ENCODE assay signal across 10 cellular contexts in genomic region chr2:102235491-102235890, GRCh38. TPM values are rescaled to one million over a fixed set of nuclear protein-coding genes. Genes with fewer than 3 reads are reported as not detected.
DNase-seq lines count a peak whose midpoint lies in the region; ATAC-seq, FAIRE-seq and TF ChIP-seq lines count a peak whose summit lies in the region.
"Had no signal": no experiment of that assay in that cellular context is flagged by ENCODE, and none has a peak within 500 bp of the region (broad histone marks: within the 10 kb centered on the region; RNA-seq: fewer than 3 reads in every experiment).

No MANE protein-coding gene starts in this region.

- H2BK12ac ChIP-seq in H9 (ENCODE audit: insufficient read length, low read depth, low read length), result no peak overlapping the region

- H3K27ac Mint-ChIP-seq in Caco-2 (ENCODE audit: unreplicated experiment), result no peak overlapping the region
- no peak overlapping the region for H3K27ac Mint-ChIP-seq in H9
- H3K27ac Mint-ChIP-seq in activated CD8-positive, alpha-beta T cell treated with anti-CD3 and anti-CD28 coated beads for 36 hours, result no peak overlapping the region
- H3K27ac Mint-ChIP-seq: T-helper 1 cell treated with Interleukin-12 subunit alpha and Interleukin-12 subunit beta and Interleukin-4 antibody, amounts not matched to agents 30 μg/mL and 1 μg/mL, for 36 hours had no signal

- in situ Hi-C loops in HepG2 (cut with HindIII; ENCODE audit: extremely low pct_ligation_motif_present, low pct_unique_long_range_greater_than_20kb), result loop anchor here (5.0 to 10.0 kb wide), 2 partner anchors 213 to 351 kb away; no protein-coding TSS in a partner anchor

- BruUV-seq in Caco-2 (replicated peaks; lab: Mats Ljungman, UMichigan) (no TSS peak), HepG2 (replicated peaks; lab: Mats Ljungman, UMichigan) (no TSS peak)

- H3K9me3 ChIP-seq in Caco-2 (no peaks in the 10 kb centered on the region; the same call in 1 of the 2 replicates), H9 (ENCODE audit: control insufficient read depth, low read depth, low read length) (no peaks in the 10 kb centered on the region), HepG2 (ENCODE audit: low read length) (no peaks in the 10 kb centered on the region), small intestine (ENCODE audit: control insufficient read depth, low read depth) (no peaks in the 10 kb centered on the region)
- H3K9me3 ChIP-seq: body of pancreas had no signal

- no peak for TF ChIP-seq EP300 in HepG2 (IDR thresholded peaks at IDR 0.05; ENCODE audit: low read depth in 2 of 2, low read length in 2 of 2)
- no peak for TF ChIP-seq EP300 in HepG2 (CRISPR knock-in tag; IDR thresholded peaks at IDR 0.05; ENCODE audit: borderline replicate concordance)

- H4K20me1 ChIP-seq in H9 (ENCODE audit: control insufficient read depth, insufficient read depth, insufficient read length), result no peaks in the 10 kb centered on the region
- no peaks in the 10 kb centered on the region for H4K20me1 ChIP-seq in HepG2 (ENCODE audit: insufficient read depth, low read length)

- intact Hi-C loops in Caco-2 (cut with micrococcal nuclease; ENCODE audit: unreplicated experiment), result no loop called here
- intact Hi-C loops in activated CD8-positive, alpha-beta T cell treated with anti-CD3 and anti-CD28 coated beads for 36 hours (cut with micrococcal nuclease), result no loop called here
- intact Hi-C loops in HepG2 (cut with micrococcal nuclease; ENCODE audit: unreplicated experiment), result loop anchor here (2.0 kb wide), 1 partner anchor 207 kb away; no protein-coding TSS in a partner anchor

- ATAC-seq in activated CD8-positive, alpha-beta T cell treated with anti-CD3 and anti-CD28 coated beads for 36 hours, result no peak
- ATAC-seq in HepG2 (peak; percentile 94), HG03521 (IDR thresholded peaks at IDR 0.05; ENCODE audit: unreplicated experiment) (no peak)
- ATAC-seq: body of pancreas had no signal

- no peak overlapping the region for H2BK20ac ChIP-seq in H9 (ENCODE audit: low read depth, low read length, poor library complexity, severe bottlenecking)

- no peak for TF ChIP-seq POLR2A in HepG2 (IDR thresholded peaks at IDR 0.05; ENCODE audit: insufficient read depth in 1 of 2, low read depth in 2 of 2, low read length in 2 of 2)

- H3K27ac ChIP-seq in H9 (ENCODE audit: insufficient read length, low read depth, low read length), result no peak overlapping the region
- H3K27ac ChIP-seq in HepG2 (ENCODE audit: extremely low read length, insufficient read depth, low read length), result no peak overlapping the region
- no peak overlapping the region for H3K27ac ChIP-seq in small intestine (ENCODE audit: low read depth in 1 of 2, low read length in 1 of 2)
- H3K27ac ChIP-seq: body of pancreas had no signal

- POLR2A ChIA-PET in Caco-2 (lab: Charles Lee), result no interaction called here
- POLR2A ChIA-PET in activated CD8-positive, alpha-beta T cell treated with anti-CD3 and anti-CD28 coated beads for 36 hours (lab: Charles Lee), result interaction anchor here (0.7 kb wide), 1 partner anchor 215 kb away, joined by 3 read pairs; no protein-coding TSS in a partner anchor
- POLR2A ChIA-PET in HepG2 (lab: Yijun Ruan, JAX), result interaction anchor here (1.1 kb wide), 1 partner anchor 215 kb away, joined by 3 read pairs; no protein-coding TSS in a partner anchor

- H3K56ac ChIP-seq in H9 (ENCODE audit: insufficient read length, low read depth, low read length), result no peak overlapping the region

- H2BK15ac ChIP-seq in H9 (ENCODE audit: low read depth, low read length), result no peak overlapping the region

- H3K18ac ChIP-seq in H9 (ENCODE audit: insufficient read length, low read depth, low read length), result no peak overlapping the region

- H3K9ac ChIP-seq in H9 (ENCODE audit: extremely low read depth, insufficient read length, low read length) (no peak overlapping the region), HepG2 (ENCODE audit: insufficient read depth, low read depth, low read length) (no peak overlapping the region; the same call in 1 of the 2 replicates)

- H3K27me3 ChIP-seq in Caco-2 (replicated peaks; ENCODE audit: control insufficient read depth, insufficient read depth, low read length), result no peaks in the 10 kb centered on the region
- H3K27me3 ChIP-seq in H9 (ENCODE audit: insufficient read depth, low read length), result no peaks in the 10 kb centered on the region
- H3K27me3 ChIP-seq in HepG2 (ENCODE audit: control insufficient read depth in 1 of 2, insufficient read depth in 2 of 2, low read length in 2 of 2), result no peaks in the 10 kb centered on the region
- no peaks in the 10 kb centered on the region for H3K27me3 ChIP-seq in small intestine (ENCODE audit: control insufficient read depth in 2 of 2, insufficient read depth in 2 of 2, low read length in 2 of 2)
- H3K27me3 ChIP-seq: body of pancreas had no signal

- H3K4me1 Mint-ChIP-seq in Caco-2 (ENCODE audit: low read depth, unreplicated experiment), result peaks cover 2% of the 10 kb centered on the region
- H3K4me1 Mint-ChIP-seq in H9, result peaks cover 3 to 7% of the 10 kb centered on the region in 2 experiments; a peak in 1 of 4 replicates
- H3K4me1 Mint-ChIP-seq in activated CD8-positive, alpha-beta T cell treated with anti-CD3 and anti-CD28 coated beads for 36 hours (ENCODE audit: low read depth), result peaks cover 49% of the 10 kb centered on the region

- no peak overlapping the region for H4K5ac ChIP-seq in H9 (ENCODE audit: insufficient read length, low read depth, low read length)

- H4K8ac ChIP-seq in H9 (replicated peaks; ENCODE audit: insufficient read length, low read depth, low read length), result no peak overlapping the region

- H2AFZ ChIP-seq in H9 (ENCODE audit: low read length), result no peak overlapping the region
- peak overlapping the region; percentile 32 for H2AFZ ChIP-seq in HepG2 (ENCODE audit: low read length)

- H3K79me1 ChIP-seq in H9 (ENCODE audit: insufficient read depth, low read depth, low read length, poor library complexity, severe bottlenecking), result no peaks in the 10 kb centered on the region

- peak; percentile 32 to 38 for TF ChIP-seq CTCF in Caco-2 (IDR thresholded peaks at IDR 0.05; ENCODE audit: insufficient read depth in 1 of 2, low read depth in 1 of 2, low read length in 1 of 2, severe bottlenecking in 1 of 2, unreplicated experiment in 1 of 2)
- peak; percentile 63 for TF ChIP-seq CTCF in H9 (conservative IDR thresholded peaks at IDR 0.05)
- peak; percentile 20 for TF ChIP-seq CTCF in activated CD8-positive, alpha-beta T cell treated with anti-CD3 and anti-CD28 coated beads for 36 hours (IDR thresholded peaks at IDR 0.05)
- peak; percentile 80 for TF ChIP-seq CTCF in HepG2 (CRISPR knock-in tag; IDR thresholded peaks at IDR 0.05)

- H3K4me3 Mint-ChIP-seq in Caco-2 (ENCODE audit: unreplicated experiment) (no peak overlapping the region), H9 (no peak overlapping the region)
- H3K4me3 Mint-ChIP-seq in activated CD8-positive, alpha-beta T cell treated with anti-CD3 and anti-CD28 coated beads for 36 hours, result no peak overlapping the region
- H3K4me3 Mint-ChIP-seq: T-helper 1 cell treated with Interleukin-12 subunit alpha and Interleukin-12 subunit beta and Interleukin-4 antibody, amounts not matched to agents 30 μg/mL and 1 μg/mL, for 36 hours had no signal

- peak; percentile 82 for TF ChIP-seq RAD21 in HepG2 (CRISPR knock-in tag; IDR thresholded peaks at IDR 0.05)

- H3K36me3 Mint-ChIP-seq in Caco-2 (ENCODE audit: insufficient read depth, unreplicated experiment) (peaks cover 5% of the 10 kb centered on the region), H9 (ENCODE audit: insufficient read depth in 1 of 3, low read depth in 3 of 3) (no peaks in the 10 kb centered on the region)
- H3K36me3 Mint-ChIP-seq in activated CD8-positive, alpha-beta T cell treated with anti-CD3 and anti-CD28 coated beads for 36 hours (ENCODE audit: low read depth), result peaks cover 3% of the 10 kb centered on the region

- H3K23ac ChIP-seq in H9 (ENCODE audit: insufficient read length, low read depth, low read length), result no peak overlapping the region

- peak; percentile 34 for FAIRE-seq in HepG2 (lab: Jason Lieb, UNC)
- FAIRE-seq in small intestine (lab: Jason Lieb, UNC), result no peak

- peak; percentile 34 to 43 for DNase-seq in Caco-2
- peak; percentile 55 for DNase-seq in H9
- DNase-seq in activated CD8-positive, alpha-beta T cell treated with anti-CD3 and anti-CD28 coated beads for 36 hours, result peak; percentile 46
- peak; percentile 61 for DNase-seq in HepG2 (ENCODE audit: low spot score)
- no peak for DNase-seq in stimulated activated CD4-positive, alpha-beta T cell treated with anti-CD3 and anti-CD28 coated beads, Interleukin-4, amount 100 ng/mL, for 4 hours
- DNase-seq in small intestine, result no peak
- no peak for DNase-seq in activated CD4-positive, alpha-beta T cell treated with anti-CD3 and anti-CD28 coated beads, Interleukin-2, amount 50 U/mL, for 1 hour
- DNase-seq: body of pancreas had no signal

- H3K4me2 ChIP-seq in H9 (ENCODE audit: insufficient read depth, insufficient read length, low read length) (no peak overlapping the region), HepG2 (ENCODE audit: low read depth, low read length) (peak overlapping the region; percentile 54)

- no peak overlapping the region for H2AK5ac ChIP-seq in H9 (ENCODE audit: insufficient read length, low read length)

- H3K23me2 ChIP-seq in H9 (ENCODE audit: insufficient read length, low read depth, low read length, poor library complexity, severe bottlenecking), result no peaks in the 10 kb centered on the region

- no peak overlapping the region for H3K4ac ChIP-seq in H9 (ENCODE audit: low read depth, low read length)

- H3K4me3 ChIP-seq in Caco-2 (ENCODE audit: low read depth, low read length) (no peak overlapping the region), HepG2 (replicated peaks in 1 of 3; ENCODE audit: insufficient read depth in 1 of 3, low read depth in 2 of 3, low read length in 3 of 3) (peak overlapping the region in 1 of 3 experiments; percentile 10; a peak in 1 of 6 replicates), small intestine (ENCODE audit: low read depth in 1 of 2, low read length in 2 of 2) (no peak overlapping the region)
- H3K4me3 ChIP-seq: body of pancreas had no signal

- no peak overlapping the region for H2BK5ac ChIP-seq in H9 (ENCODE audit: insufficient read length, low read length)

- H3K4me1 ChIP-seq in Caco-2, result peaks cover 1% of the 10 kb centered on the region; the same call in 1 of the 2 replicates
- H3K4me1 ChIP-seq in H9 (ENCODE audit: insufficient read depth, low read length), result no peaks in the 10 kb centered on the region
- peaks cover 59% of the 10 kb centered on the region for H3K4me1 ChIP-seq in HepG2 (ENCODE audit: insufficient read depth, low read length)
- peaks cover 0 to 5% of the 10 kb centered on the region in 2 donors for H3K4me1 ChIP-seq in small intestine (ENCODE audit: control insufficient read depth in 2 of 2, insufficient read depth in 1 of 2, low read depth in 1 of 2, low read length in 1 of 2)

- H3K79me2 ChIP-seq in H9 (ENCODE audit: insufficient read depth, low read length), result no peaks in the 10 kb centered on the region
- no peaks in the 10 kb centered on the region for H3K79me2 ChIP-seq in HepG2 (ENCODE audit: insufficient read depth, low read length)

- H3K14ac ChIP-seq in H9 (ENCODE audit: insufficient read depth, low read length), result no peak overlapping the region

- no peak overlapping the region for H3T11ph ChIP-seq in H9 (ENCODE audit: low read length)

- H3K27me3 Mint-ChIP-seq in Caco-2 (ENCODE audit: insufficient read depth, unreplicated experiment) (no peaks in the 10 kb centered on the region), H9 (ENCODE audit: low read depth) (no peaks in the 10 kb centered on the region; the same call in none of the 2 replicates)
- no peaks in the 10 kb centered on the region for H3K27me3 Mint-ChIP-seq in activated CD8-positive, alpha-beta T cell treated with anti-CD3 and anti-CD28 coated beads for 36 hours

- CTCF ChIA-PET in Caco-2 (lab: Charles Lee), result interaction anchor here (1.5 kb wide), 1 partner anchor 215 kb away, joined by 5 read pairs; no protein-coding TSS in a partner anchor
- CTCF ChIA-PET in activated CD8-positive, alpha-beta T cell treated with anti-CD3 and anti-CD28 coated beads for 36 hours (lab: Charles Lee), result interaction anchor here (0.7 to 13.0 kb wide), 13 partner anchors 12 to 234 kb away, joined by 3 to 222 read pairs (median 4); no protein-coding TSS in a partner anchor
- CTCF ChIA-PET in HepG2 (lab: Yijun Ruan, JAX; ENCODE audit: low intra/inter-chr PET ratio, low total read pairs), result interaction anchor here (0.7 to 1.9 kb wide), 4 partner anchors 120 to 229 kb away, joined by 3 to 9 read pairs (median 4); partner anchors contain the start of gene IL18R1

- H3K36me3 ChIP-seq in Caco-2 (ENCODE audit: control insufficient read depth, insufficient read depth, low read length) (no peaks in the 10 kb centered on the region), HepG2 (replicated peaks in 1 of 2; ENCODE audit: control insufficient read depth in 1 of 2, insufficient read depth in 2 of 2, low read length in 2 of 2) (no peaks in the 10 kb centered on the region), small intestine (ENCODE audit: control insufficient read depth in 2 of 2, insufficient read depth in 2 of 2, low read length in 2 of 2) (no peaks in the 10 kb centered on the region)

- no CpG with 5 or more reads among the region's 5 CpGs for WGBS in H9 (ENCODE audit: extremely low coverage, insufficient read length, low lambda C conversion rate)
- WGBS in HepG2 (ENCODE audit: low lambda C conversion rate), result 0% methylated on average over 2 of the region's 5 CpGs
- 61 to 76% (median 75%) methylated on average over 5 of the region's 5 CpGs for WGBS in small intestine, 3 donors

- H3K9me3 Mint-ChIP-seq in Caco-2 (ENCODE audit: unreplicated experiment) (no peaks in the 10 kb centered on the region), H9 (no peaks in the 10 kb centered on the region)
- no peaks in the 10 kb centered on the region for H3K9me3 Mint-ChIP-seq in activated CD8-positive, alpha-beta T cell treated with anti-CD3 and anti-CD28 coated beads for 36 hours
- H3K9me3 Mint-ChIP-seq: T-helper 1 cell treated with Interleukin-12 subunit alpha and Interleukin-12 subunit beta and Interleukin-4 antibody, amounts not matched to agents 30 μg/mL and 1 μg/mL, for 36 hours had no signal

- H4K91ac ChIP-seq in H9 (ENCODE audit: insufficient read length, low read depth, low read length), result no peak overlapping the region

- no peak overlapping the region for H2BK120ac ChIP-seq in H9 (ENCODE audit: low read depth, low read length, poor library complexity, severe bottlenecking)

RNA-seq across cellular contexts. Expression of gene IL1RL2, which starts 48.7 kb away (rescaled TPM):
- total RNA-seq in Caco-2 (2022), result not detected in 2 replicates
- total RNA-seq in H9 (2021), result not detected in 2 replicates
- not detected for total RNA-seq in activated CD8-positive, alpha-beta T cell treated with anti-CD3 and anti-CD28 coated beads for 36 hours
- total RNA-seq in HepG2 (2016; rRNA removed; fragmentation: Illumina TruSeq; extraction: Trizol), result not detected in 2 replicates
- not detected in 2 replicates for total RNA-seq in HepG2 (2016; cell fraction: cytosol; rRNA removed; fragmentation: Illumina TruSeq; extraction: Trizol; ENCODE audit: low read depth)
- not detected in 2 replicates for total RNA-seq in HepG2 (2016; cell fraction: insoluble cytoplasmic fraction; rRNA removed; fragmentation: Illumina TruSeq; extraction: Trizol)
- total RNA-seq in HepG2 (2016; cell fraction: membrane; rRNA removed; fragmentation: Illumina TruSeq; extraction: Trizol), result not detected in 2 replicates
- not detected in 2 replicates for total RNA-seq in HepG2 (2016; cell fraction: nucleus; rRNA removed; fragmentation: Illumina TruSeq; extraction: Trizol)
- 0.03 TPM in 1 of 2 replicates, not detected in the other for polyA plus RNA-seq in HepG2 (2011; rRNA removed)
- 0.03 TPM in 1 of 2 replicates, not detected in the other for polyA plus RNA-seq in HepG2 (2011; cell fraction: cytosol; rRNA removed)
- not detected in 2 replicates for polyA plus RNA-seq in HepG2 (2011; cell fraction: nucleus; rRNA removed)
- polyA plus RNA-seq in HepG2 (2012), result 0.19 TPM in 1 of 2 replicates, not detected in the other
- polyA plus RNA-seq in HepG2 (2016; cell fraction: cytosol; fragmentation: Illumina TruSeq; extraction: Trizol; ENCODE audit: low read depth), result not detected in 2 replicates
- polyA plus RNA-seq in HepG2 (2016; cell fraction: insoluble cytoplasmic fraction; fragmentation: Illumina TruSeq; extraction: Trizol; ENCODE audit: low read depth), result not detected in 2 replicates
- polyA plus RNA-seq in HepG2 (2016; cell fraction: membrane; fragmentation: Illumina TruSeq; extraction: Trizol; ENCODE audit: low read depth), result not detected in 2 replicates
- polyA plus RNA-seq in HepG2 (2016; cell fraction: nucleus; fragmentation: Illumina TruSeq; extraction: Trizol; ENCODE audit: insufficient read depth, low read depth), result not detected in 2 replicates
- 0.09 and 0.10 TPM in 2 replicates for polyA minus RNA-seq in HepG2 (2011; rRNA and poly(A)+ RNA removed; ENCODE audit: low replicate concordance)
- polyA minus RNA-seq in HepG2 (2011; cell fraction: cytosol; rRNA and poly(A)+ RNA removed), result not detected in 2 replicates
- not detected in 2 replicates for polyA minus RNA-seq in HepG2 (2011; cell fraction: nucleus; rRNA and poly(A)+ RNA removed)
- under 1 TPM in 1 of 3 donors, not detected in 2; 0.34 TPM for polyA plus RNA-seq in small intestine

Comparison
In these comparisons a context has a peak if more than half of its experiments do, and no peak if none do; other contexts are left out.
1. DNase-seq: peak in Caco-2 (2 of 2), H9 (single experiment), activated CD8-positive, alpha-beta T cell treated with anti-CD3 and anti-CD28 coated beads for 36 hours (single experiment) and HepG2 (single experiment); none in stimulated activated CD4-positive, alpha-beta T cell treated with anti-CD3 and anti-CD28 coated beads, Interleukin-4, amount 100 ng/mL, for 4 hours (0 of 2), small intestine (single experiment) and activated CD4-positive, alpha-beta T cell treated with anti-CD3 and anti-CD28 coated beads, Interleukin-2, amount 50 U/mL, for 1 hour (single experiment).
2. CTCF ChIP-seq: peak in every context shown above with its lines; median percentile 80 in HepG2; 63 in H9; 35 in Caco-2; 20 in activated CD8-positive, alpha-beta T cell treated with anti-CD3 and anti-CD28 coated beads for 36 hours.